Comparison of ENCODE assay signal across 8 cellular contexts in the genomic region with DNA sequence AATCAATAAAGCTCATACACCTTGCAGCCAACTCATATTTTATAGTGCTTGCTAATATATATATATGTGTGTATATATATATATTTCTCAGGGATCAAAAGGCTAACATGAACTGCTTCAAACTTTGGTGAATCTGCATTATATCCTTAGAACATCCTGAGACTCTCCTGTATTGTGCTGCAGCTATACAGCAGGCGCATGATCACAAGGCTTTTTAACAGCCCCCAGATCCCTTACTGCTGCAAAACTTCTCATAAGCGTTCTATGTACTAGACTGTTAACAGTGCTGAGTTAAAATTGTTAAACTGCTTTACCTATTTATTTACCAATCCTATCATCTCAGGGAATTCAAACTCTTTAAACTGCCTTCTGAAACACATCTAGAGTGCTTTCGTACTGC. TPM values are rescaled to one million over a fixed set of nuclear protein-coding genes. Genes with fewer than 3 reads are reported as not detected.
DNase-seq lines count a peak whose midpoint lies in the region; ATAC-seq, FAIRE-seq and TF ChIP-seq lines count a peak whose summit lies in the region.

No MANE protein-coding gene starts in this region.

- WGBS in testis, 2 donors = 10 to 12% methylated on average over 3 of the region's 3 CpGs

- no peaks in the 10 kb centered on the region for H3K36me3 ChIP-seq in testis (ENCODE audit: low read depth, missing control alignments)

- H3K27me3 Mint-ChIP-seq in activated naive CD4-positive, alpha-beta T cell treated with anti-CD3 and anti-CD28 coated beads, Interleukin-2, amount 50 U/mL, for 24 hours = no peaks in the 10 kb centered on the region
- no peaks in the 10 kb centered on the region for H3K27me3 Mint-ChIP-seq in activated CD8-positive, alpha-beta memory T cell treated with anti-CD3 and anti-CD28 coated beads, Interleukin-2, amount 10 ng/mL, durations not matched to agents 7 days and 5 days

- H3K36me3 Mint-ChIP-seq in activated naive CD4-positive, alpha-beta T cell treated with anti-CD3 and anti-CD28 coated beads, Interleukin-2, amount 50 U/mL, for 24 hours = peaks cover 4% of the 10 kb centered on the region
- peaks cover 9% of the 10 kb centered on the region for H3K36me3 Mint-ChIP-seq in activated CD8-positive, alpha-beta memory T cell treated with anti-CD3 and anti-CD28 coated beads, Interleukin-2, amount 10 ng/mL, durations not matched to agents 7 days and 5 days

- H3K4me3 ChIP-seq in testis = peak overlapping the region; percentile 62 to 93

- intact Hi-C loops in testis (cut with DNase I; ENCODE audit: low total_unique reads) = no loop called here

- TF ChIP-seq POLR2A in testis (IDR thresholded peaks at IDR 0.05) = no peak
- no peak for TF ChIP-seq POLR2A in GM12891 (IDR thresholded peaks at IDR 0.05; ENCODE audit: low read depth, low read length)

- H3K27me3 ChIP-seq in testis = no peaks in the 10 kb centered on the region

- H3K9me3 ChIP-seq in testis = no peaks in the 10 kb centered on the region

- H3K4me1 Mint-ChIP-seq in activated naive CD4-positive, alpha-beta T cell treated with anti-CD3 and anti-CD28 coated beads, Interleukin-2, amount 50 U/mL, for 24 hours = peaks cover 52% of the 10 kb centered on the region
- H3K4me1 Mint-ChIP-seq in activated CD8-positive, alpha-beta memory T cell treated with anti-CD3 and anti-CD28 coated beads, Interleukin-2, amount 10 ng/mL, durations not matched to agents 7 days and 5 days = peaks cover 27% of the 10 kb centered on the region

- H3K9me3 Mint-ChIP-seq in activated naive CD4-positive, alpha-beta T cell treated with anti-CD3 and anti-CD28 coated beads, Interleukin-2, amount 50 U/mL, for 24 hours = no peaks in the 10 kb centered on the region
- no peaks in the 10 kb centered on the region for H3K9me3 Mint-ChIP-seq in activated CD8-positive, alpha-beta memory T cell treated with anti-CD3 and anti-CD28 coated beads, Interleukin-2, amount 10 ng/mL, durations not matched to agents 7 days and 5 days (ENCODE audit: low read depth)

- H3K4me3 Mint-ChIP-seq in activated naive CD4-positive, alpha-beta T cell treated with anti-CD3 and anti-CD28 coated beads, Interleukin-2, amount 50 U/mL, for 24 hours = peak overlapping the region; percentile 99
- peak overlapping the region; percentile 99 for H3K4me3 Mint-ChIP-seq in activated CD8-positive, alpha-beta memory T cell treated with anti-CD3 and anti-CD28 coated beads, Interleukin-2, amount 10 ng/mL, durations not matched to agents 7 days and 5 days

- no peak for ATAC-seq in activated CD8-positive, alpha-beta memory T cell treated with anti-CD3 and anti-CD28 coated beads, Interleukin-2, amount 10 ng/mL, durations not matched to agents 7 days and 5 days
- ATAC-seq in GM21390 (IDR thresholded peaks at IDR 0.05; ENCODE audit: unreplicated experiment) = no peak

- CTCF ChIA-PET in activated CD8-positive, alpha-beta memory T cell treated with anti-CD3 and anti-CD28 coated beads, Interleukin-2, amount 10 ng/mL, durations not matched to agents 7 days and 5 days (lab: Charles Lee) = no interaction called here

- H3K27ac Mint-ChIP-seq in activated naive CD4-positive, alpha-beta T cell treated with anti-CD3 and anti-CD28 coated beads, Interleukin-2, amount 50 U/mL, for 24 hours = no peak overlapping the region
- H3K27ac Mint-ChIP-seq in activated CD8-positive, alpha-beta memory T cell treated with anti-CD3 and anti-CD28 coated beads, Interleukin-2, amount 10 ng/mL, durations not matched to agents 7 days and 5 days = peak overlapping the region; percentile 97

- peaks cover 27% of the 10 kb centered on the region for H3K4me1 ChIP-seq in testis

- no peak for FAIRE-seq in GM12891 (lab: Jason Lieb, UNC)

- DNase-seq in activated naive CD4-positive, alpha-beta T cell (lab: John Stamatoyannopoulos, UW) = no peak
- no peak for DNase-seq in activated CD8-positive, alpha-beta memory T cell treated with anti-CD3 and anti-CD28 coated beads, Interleukin-2, amount 10 ng/mL, durations not matched to agents 7 days and 5 days
- DNase-seq in inferior parietal cortex (ENCODE audit: extremely low spot score) (peak; percentile 9), testis (no peak), GM12891 (ENCODE audit: insufficient read length, low spot score) (no peak), NCI-H1436 treated with DMSO at 0.1 percent for 48 hours (lab: John Stamatoyannopoulos, UW) (no peak)

- TF ChIP-seq CTCF in testis (IDR thresholded peaks at IDR 0.05) = no peak

- H3K27ac ChIP-seq in testis = peak overlapping the region in 1 of 2 donors; percentile 87

TF ChIP-seq in GM12891, 5 proteins besides CTCF, POLR2A, EP300 and RAD21:
- TF ChIP-seq TAF1 (IDR thresholded peaks at IDR 0.05; ENCODE audit: low read depth, low read length) = no peak
- TF ChIP-seq POLR2AphosphoS5 (IDR thresholded peaks at IDR 0.05; ENCODE audit: low read depth, low read length) = no peak
- no peak for TF ChIP-seq SPI1 (IDR thresholded peaks at IDR 0.05; ENCODE audit: low read depth, low read length)
- no peak for TF ChIP-seq POU2F2 (IDR thresholded peaks at IDR 0.05; ENCODE audit: low read depth, low read length)
- no peak for TF ChIP-seq PAX5 (IDR thresholded peaks at IDR 0.05; ENCODE audit: insufficient read depth, low read length, severe bottlenecking)

RNA-seq across cellular contexts. Expression of gene GPATCH8, which starts 1.3 kb away (rescaled TPM):
- 10 to 100 TPM; 46.1 to 51.6 TPM for total RNA-seq in activated CD8-positive, alpha-beta memory T cell treated with anti-CD3 and anti-CD28 coated beads, Interleukin-2, amount 10 ng/mL, durations not matched to agents 7 days and 5 days
- total RNA-seq in testis = 10 to 100 TPM; 69.2 to 70.0 TPM
- 32.8 TPM for polyA plus RNA-seq in testis (ENCODE audit: insufficient read depth, low read depth, low replicate concordance)
- polyA plus RNA-seq in GM12891 (2012; ENCODE audit: low read depth, missing spikeins) = 15.9 TPM

RNA-seq across cellular contexts. Expression of gene FZD2, which starts 55.4 kb away (rescaled TPM):
- under 1 TPM in 1 of 2 experiments, not detected in 1; 0.30 TPM for total RNA-seq in activated CD8-positive, alpha-beta memory T cell treated with anti-CD3 and anti-CD28 coated beads, Interleukin-2, amount 10 ng/mL, durations not matched to agents 7 days and 5 days
- 1 to 10 TPM; 4.2 to 9.1 TPM for total RNA-seq in testis
- 6.1 TPM for polyA plus RNA-seq in testis (ENCODE audit: insufficient read depth, low read depth, low replicate concordance)
- 0.33 TPM for polyA plus RNA-seq in GM12891 (2012; ENCODE audit: low read depth, missing spikeins)
